Comparison of ENCODE assay signal across 15 cellular contexts in the genomic region with DNA sequence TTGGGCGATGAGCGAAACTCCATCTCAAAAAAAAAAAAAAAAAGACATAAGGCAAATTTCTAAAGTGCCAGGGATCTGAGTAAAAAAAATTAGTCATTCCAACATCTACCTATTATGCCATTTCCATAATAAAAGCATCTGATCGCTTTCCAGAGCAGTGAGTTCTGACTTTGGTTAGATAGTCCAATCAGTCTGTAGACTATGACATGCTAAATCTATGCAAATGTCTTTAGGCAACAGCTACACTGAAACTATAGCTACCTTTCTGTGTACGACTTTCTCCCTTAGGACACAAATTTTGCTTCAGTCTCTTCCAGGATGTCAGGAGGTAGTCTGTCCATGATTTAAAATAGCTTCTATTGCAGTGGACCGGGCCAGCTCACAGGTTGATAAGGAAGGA. TPM values are rescaled to one million over a fixed set of nuclear protein-coding genes. Genes with fewer than 3 reads are reported as not detected.
DNase-seq lines count a peak whose midpoint lies in the region; FAIRE-seq and TF ChIP-seq lines count a peak whose summit lies in the region.
"Had no signal": no experiment of that assay in that cellular context is flagged by ENCODE, and none has a peak within 500 bp of the region (broad histone marks: within the 10 kb centered on the region; RNA-seq: fewer than 3 reads in every experiment).

No MANE protein-coding gene starts in this region.

- TF ChIP-seq CTCF in astrocyte (IDR thresholded peaks at IDR 0.05; ENCODE audit: insufficient read depth, low read depth, low read length), result no peak
- TF ChIP-seq CTCF in hepatocyte (IDR thresholded peaks at IDR 0.05; ENCODE audit: poor library complexity), result no peak
- no peak for TF ChIP-seq CTCF in D721Med (IDR thresholded peaks at IDR 0.05; ENCODE audit: insufficient read depth, missing control alignments)

- DNase-seq in ELR (ENCODE audit: low read depth) (peak; percentile 20), astrocyte (ENCODE audit: low read depth) (no peak), hepatocyte (ENCODE audit: low spot score) (no peak), small intestine (no peak), D721Med (ENCODE audit: insufficient read length, low spot score) (no peak), kidney glomerular epithelial cell (lab: John Stamatoyannopoulos, UW) (no peak), NCI-H524 treated with DMSO at 0.1 percent for 48 hours (lab: John Stamatoyannopoulos, UW) (no peak)
- DNase-seq in activated T-helper 1 cell treated with anti-CD3 and anti-CD28 coated beads, Interleukin-12 subunit alpha, Interleukin-12 subunit beta, Interleukin-2, Interleukin-4 antibody, amounts not matched to agents 30 ng/mL and 10 ng/mL and 1 ng/mL, durations not matched to agents 14 hours and 24 hours and 36 hours (ENCODE audit: low spot score), result no peak
- DNase-seq: activated CD4-positive, alpha-beta T cell treated with anti-CD3 and anti-CD28 coated beads for 36 hours; NCI-H1436 treated with DMSO at 0.1 percent for 48 hours; stimulated activated naive CD4-positive, alpha-beta T cell had no signal

- no peak overlapping the region for H3K4me3 Mint-ChIP-seq in astrocyte (ENCODE audit: unreplicated experiment)
- no peak overlapping the region for H3K4me3 Mint-ChIP-seq in activated T-helper 1 cell treated with anti-CD3 and anti-CD28 coated beads, Interleukin-12 subunit alpha, Interleukin-12 subunit beta, Interleukin-2, Interleukin-4 antibody, amounts not matched to agents 30 ng/mL and 10 ng/mL and 1 ng/mL, durations not matched to agents 14 hours and 24 hours and 36 hours
- H3K4me3 Mint-ChIP-seq: activated CD4-positive, alpha-beta T cell treated with anti-CD3 and anti-CD28 coated beads for 36 hours; activated naive CD4-positive, alpha-beta T cell treated with anti-CD3 and anti-CD28 coated beads, Interleukin-2, amount 50 U/mL, for 24 hours; B cell had no signal

- peaks cover 13% of the 10 kb centered on the region for H3K4me1 Mint-ChIP-seq in astrocyte (ENCODE audit: low read depth, unreplicated experiment)
- no peaks in the 10 kb centered on the region for H3K4me1 Mint-ChIP-seq in activated T-helper 1 cell treated with anti-CD3 and anti-CD28 coated beads, Interleukin-12 subunit alpha, Interleukin-12 subunit beta, Interleukin-2, Interleukin-4 antibody, amounts not matched to agents 30 ng/mL and 10 ng/mL and 1 ng/mL, durations not matched to agents 14 hours and 24 hours and 36 hours (ENCODE audit: low read depth)
- H3K4me1 Mint-ChIP-seq: activated CD4-positive, alpha-beta T cell treated with anti-CD3 and anti-CD28 coated beads for 36 hours; activated naive CD4-positive, alpha-beta T cell treated with anti-CD3 and anti-CD28 coated beads, Interleukin-2, amount 50 U/mL, for 24 hours; B cell had no signal

- H3K9me3 Mint-ChIP-seq in astrocyte (ENCODE audit: unreplicated experiment), result no peaks in the 10 kb centered on the region
- peaks cover 10% of the 10 kb centered on the region for H3K9me3 Mint-ChIP-seq in activated T-helper 1 cell treated with anti-CD3 and anti-CD28 coated beads, Interleukin-12 subunit alpha, Interleukin-12 subunit beta, Interleukin-2, Interleukin-4 antibody, amounts not matched to agents 30 ng/mL and 10 ng/mL and 1 ng/mL, durations not matched to agents 14 hours and 24 hours and 36 hours
- H3K9me3 Mint-ChIP-seq: activated naive CD4-positive, alpha-beta T cell treated with anti-CD3 and anti-CD28 coated beads, Interleukin-2, amount 50 U/mL, for 24 hours had no signal

- H3K4me3 ChIP-seq in astrocyte (ENCODE audit: insufficient read depth, low read depth, low read length), result no peak overlapping the region
- H3K4me3 ChIP-seq in hepatocyte, result no peak overlapping the region
- no peak overlapping the region for H3K4me3 ChIP-seq in small intestine (ENCODE audit: low read depth in 1 of 2, low read length in 2 of 2)
- H3K4me3 ChIP-seq: uterus had no signal

- H3K4me1 ChIP-seq in astrocyte (ENCODE audit: insufficient read depth, low read length), result peaks cover 21% of the 10 kb centered on the region
- peaks cover 33% of the 10 kb centered on the region for H3K4me1 ChIP-seq in hepatocyte (ENCODE audit: insufficient read depth)
- H3K4me1 ChIP-seq in small intestine (ENCODE audit: control insufficient read depth in 2 of 2, insufficient read depth in 1 of 2, low read depth in 1 of 2, low read length in 1 of 2), result peaks cover 0 to 2% of the 10 kb centered on the region in 2 donors
- H3K4me1 ChIP-seq: uterus had no signal

- 86% methylated on average over 5 of the region's 5 CpGs for WGBS in hepatocyte (ENCODE audit: low lambda C conversion rate, missing lambda C conversion rate)
- WGBS in small intestine, 3 donors, result 78 to 89% (median 85%) methylated on average over 5 of the region's 5 CpGs

- H3K27me3 ChIP-seq in astrocyte (ENCODE audit: insufficient read depth, low read length), result no peaks in the 10 kb centered on the region
- H3K27me3 ChIP-seq in hepatocyte, result no peaks in the 10 kb centered on the region
- H3K27me3 ChIP-seq in small intestine (ENCODE audit: control insufficient read depth in 2 of 2, insufficient read depth in 2 of 2, low read length in 2 of 2), result no peaks in the 10 kb centered on the region
- H3K27me3 ChIP-seq: uterus had no signal

- H2AFZ ChIP-seq in astrocyte (ENCODE audit: low read depth, low read length) (no peak overlapping the region), hepatocyte (no peak overlapping the region)

- H3K9me2 ChIP-seq in hepatocyte (replicated peaks; ENCODE audit: insufficient read depth), result no peaks in the 10 kb centered on the region

- peak overlapping the region; percentile 73 for H3K4me2 ChIP-seq in astrocyte (ENCODE audit: low read length)
- peak overlapping the region; percentile 47 for H3K4me2 ChIP-seq in hepatocyte

- H3K9ac ChIP-seq in astrocyte (ENCODE audit: low read length), result no peak overlapping the region

- no peak for FAIRE-seq in astrocyte (lab: Jason Lieb, UNC)
- FAIRE-seq in small intestine (lab: Jason Lieb, UNC), result no peak
- FAIRE-seq in D721Med (lab: Jason Lieb, UNC), result no peak
- FAIRE-seq: bronchial epithelial cell had no signal

- peaks cover 2% of the 10 kb centered on the region for H3K36me3 Mint-ChIP-seq in astrocyte (ENCODE audit: low read depth, unreplicated experiment)
- no peaks in the 10 kb centered on the region for H3K36me3 Mint-ChIP-seq in activated T-helper 1 cell treated with anti-CD3 and anti-CD28 coated beads, Interleukin-12 subunit alpha, Interleukin-12 subunit beta, Interleukin-2, Interleukin-4 antibody, amounts not matched to agents 30 ng/mL and 10 ng/mL and 1 ng/mL, durations not matched to agents 14 hours and 24 hours and 36 hours (ENCODE audit: low read depth)
- H3K36me3 Mint-ChIP-seq: activated naive CD4-positive, alpha-beta T cell treated with anti-CD3 and anti-CD28 coated beads, Interleukin-2, amount 50 U/mL, for 24 hours had no signal

- no peaks in the 10 kb centered on the region for H3K9me3 ChIP-seq in astrocyte (ENCODE audit: insufficient read depth, low read depth, low read length)
- no peaks in the 10 kb centered on the region for H3K9me3 ChIP-seq in hepatocyte (ENCODE audit: low read depth)
- no peaks in the 10 kb centered on the region for H3K9me3 ChIP-seq in small intestine (ENCODE audit: control insufficient read depth, low read depth)
- H3K9me3 ChIP-seq: uterus had no signal

- H3K27ac ChIP-seq in astrocyte (ENCODE audit: low read depth, low read length) (peak overlapping the region; percentile 53), hepatocyte (peak overlapping the region; percentile 93), small intestine (ENCODE audit: low read depth in 1 of 2, low read length in 1 of 2) (peak overlapping the region; percentile 83 to 87)
- H3K27ac ChIP-seq: uterus had no signal

- H4K20me1 ChIP-seq in astrocyte (ENCODE audit: insufficient read depth, low read length), result no peaks in the 10 kb centered on the region
- no peaks in the 10 kb centered on the region for H4K20me1 ChIP-seq in hepatocyte (ENCODE audit: insufficient read depth, poor library complexity, severe bottlenecking)

- no peak overlapping the region for H3K27ac Mint-ChIP-seq in astrocyte (ENCODE audit: unreplicated experiment)
- H3K27ac Mint-ChIP-seq in activated T-helper 1 cell treated with anti-CD3 and anti-CD28 coated beads, Interleukin-12 subunit alpha, Interleukin-12 subunit beta, Interleukin-2, Interleukin-4 antibody, amounts not matched to agents 30 ng/mL and 10 ng/mL and 1 ng/mL, durations not matched to agents 14 hours and 24 hours and 36 hours, result no peak overlapping the region
- H3K27ac Mint-ChIP-seq: activated CD4-positive, alpha-beta T cell treated with anti-CD3 and anti-CD28 coated beads for 36 hours; activated naive CD4-positive, alpha-beta T cell treated with anti-CD3 and anti-CD28 coated beads, Interleukin-2, amount 50 U/mL, for 24 hours; B cell had no signal

- intact Hi-C loops in activated T-helper 1 cell treated with anti-CD3 and anti-CD28 coated beads, Interleukin-12 subunit alpha, Interleukin-12 subunit beta, Interleukin-2, Interleukin-4 antibody, amounts not matched to agents 30 ng/mL and 10 ng/mL and 1 ng/mL, durations not matched to agents 14 hours and 24 hours and 36 hours (cut with micrococcal nuclease), result no loop called here

- H3K36me3 ChIP-seq in astrocyte (ENCODE audit: insufficient read depth, low read length), result no peaks in the 10 kb centered on the region
- H3K36me3 ChIP-seq in hepatocyte (replicated peaks; ENCODE audit: insufficient read depth, low read depth), result no peaks in the 10 kb centered on the region
- no peaks in the 10 kb centered on the region for H3K36me3 ChIP-seq in small intestine (ENCODE audit: control insufficient read depth in 2 of 2, insufficient read depth in 2 of 2, low read length in 2 of 2)
- H3K36me3 ChIP-seq: uterus had no signal

- no peaks in the 10 kb centered on the region for H3K79me2 ChIP-seq in astrocyte (ENCODE audit: insufficient read depth, low read length)
- H3K79me2 ChIP-seq in hepatocyte, result no peaks in the 10 kb centered on the region

- no peaks in the 10 kb centered on the region for H3K27me3 Mint-ChIP-seq in astrocyte (ENCODE audit: low read depth, unreplicated experiment)
- H3K27me3 Mint-ChIP-seq in activated T-helper 1 cell treated with anti-CD3 and anti-CD28 coated beads, Interleukin-12 subunit alpha, Interleukin-12 subunit beta, Interleukin-2, Interleukin-4 antibody, amounts not matched to agents 30 ng/mL and 10 ng/mL and 1 ng/mL, durations not matched to agents 14 hours and 24 hours and 36 hours (ENCODE audit: insufficient read depth), result no peaks in the 10 kb centered on the region
- H3K27me3 Mint-ChIP-seq: activated CD4-positive, alpha-beta T cell treated with anti-CD3 and anti-CD28 coated beads for 36 hours; activated naive CD4-positive, alpha-beta T cell treated with anti-CD3 and anti-CD28 coated beads, Interleukin-2, amount 50 U/mL, for 24 hours had no signal

RNA-seq across cellular contexts. Expression of gene ARHGAP44, which starts 58.9 kb away (rescaled TPM):
- total RNA-seq in astrocyte, result 1.4 and 3.0 TPM in 2 replicates
- total RNA-seq in hepatocyte, result 3.9 and 4.6 TPM in 2 replicates
- 4.2 and 5.4 TPM in 2 replicates for polyA plus RNA-seq in hepatocyte
- polyA plus RNA-seq in small intestine, result 10 to 100 TPM in 1 of 3 donors, 1 to 10 TPM in 2; 5.9 to 12.3 (median 7.8) TPM
- total RNA-seq in activated T-helper 1 cell treated with anti-CD3 and anti-CD28 coated beads, Interleukin-12 subunit alpha, Interleukin-12 subunit beta, Interleukin-2, Interleukin-4 antibody, amounts not matched to agents 30 ng/mL and 10 ng/mL and 1 ng/mL, durations not matched to agents 14 hours and 24 hours and 36 hours, result 0.51 TPM in 1 of 2 replicates, not detected in the other
